Comparison of ENCODE assay signal across 8 cellular contexts in genomic region chr1:86380257-86380861, GRCh38. TPM values are rescaled to one million over a fixed set of nuclear protein-coding genes. Genes with fewer than 3 reads are reported as not detected.
A peak's percentile ranks its signal among the peaks of the same experiment; 100 is the strongest.
DNase-seq lines count a peak whose midpoint lies in the region; ATAC-seq and TF ChIP-seq lines count a peak whose summit lies in the region.

No MANE protein-coding gene starts in this region.

- peaks cover 0 to 23% (median 0%) of the 10 kb centered on the region in 9 donors for H3K4me1 ChIP-seq in heart right ventricle

- H3K27me3 Mint-ChIP-seq in activated CD8-positive, alpha-beta T cell treated with anti-CD3 and anti-CD28 coated beads, Interleukin-2, amount 10 ng/mL, durations not matched to agents 7 days and 5 days (ENCODE audit: low read depth) = no peaks in the 10 kb centered on the region

- POLR2A ChIA-PET in activated CD8-positive, alpha-beta T cell treated with anti-CD3 and anti-CD28 coated beads, Interleukin-2, amount 10 ng/mL, durations not matched to agents 7 days and 5 days (lab: Charles Lee) = no interaction called here

- peaks cover 17% of the 10 kb centered on the region for H3K9me3 Mint-ChIP-seq in activated CD8-positive, alpha-beta T cell treated with anti-CD3 and anti-CD28 coated beads, Interleukin-2, amount 10 ng/mL, durations not matched to agents 7 days and 5 days (ENCODE audit: insufficient read depth)

- no peaks in the 10 kb centered on the region for H3K27me3 ChIP-seq in heart right ventricle

- intact Hi-C loops in heart right ventricle (cut with DNase I) = loop anchor here in 8 of 10 donors (2.0 to 10.0 kb wide), 9 partner anchors 122 to 954 kb away; partner anchors contain the start of gene SH3GLB1 (in 4 of the 8)

- peak; percentile 27 for DNase-seq in CMK (ENCODE audit: low read depth)
- peak; percentile 61 for DNase-seq in NCI-H2227 (lab: John Stamatoyannopoulos, UW; ENCODE audit: unreplicated experiment)
- DNase-seq in activated CD8-positive, alpha-beta T cell treated with anti-CD3 and anti-CD28 coated beads, Interleukin-2, amount 10 ng/mL, durations not matched to agents 7 days and 5 days = peak; percentile 40
- no peak for DNase-seq in heart right ventricle
- DNase-seq in retinal pigment epithelial cell (ENCODE audit: low read depth) = peak; percentile 43
- DNase-seq in OCI-M2 (lab: John Stamatoyannopoulos, UW; ENCODE audit: unreplicated experiment) = no peak

- peaks cover 14% of the 10 kb centered on the region for H3K4me1 Mint-ChIP-seq in activated CD8-positive, alpha-beta T cell treated with anti-CD3 and anti-CD28 coated beads, Interleukin-2, amount 10 ng/mL, durations not matched to agents 7 days and 5 days (ENCODE audit: low read depth)

- H3K27ac Mint-ChIP-seq in activated CD8-positive, alpha-beta T cell treated with anti-CD3 and anti-CD28 coated beads, Interleukin-2, amount 10 ng/mL, durations not matched to agents 7 days and 5 days = no peak overlapping the region

- peak overlapping the region in 1 of 10 donors; percentile 31 for H3K27ac ChIP-seq in heart right ventricle

- peaks cover 0 to 26% (median 0%) of the 10 kb centered on the region in 9 donors for H3K36me3 ChIP-seq in heart right ventricle

- TF ChIP-seq CTCF in heart right ventricle (IDR thresholded peaks at IDR 0.05) (peak; percentile 39 to 94 (median 82)), retinal pigment epithelial cell (conservative IDR thresholded peaks at IDR 0.05; ENCODE audit: low read depth, low read length) (peak; percentile 71)

- 6% methylated on average over 4 of the region's 4 CpGs for WGBS in heart right ventricle, 2 donors

- H3K4me3 Mint-ChIP-seq in activated CD8-positive, alpha-beta T cell treated with anti-CD3 and anti-CD28 coated beads, Interleukin-2, amount 10 ng/mL, durations not matched to agents 7 days and 5 days = no peak overlapping the region

- H3K4me3 ChIP-seq in heart right ventricle (peak overlapping the region in 4 of 10 donors; percentile 10 to 43 (median 22)), retinal pigment epithelial cell (ENCODE audit: low read length) (no peak overlapping the region)

- CTCF ChIA-PET in activated CD8-positive, alpha-beta T cell treated with anti-CD3 and anti-CD28 coated beads, Interleukin-2, amount 10 ng/mL, durations not matched to agents 7 days and 5 days (lab: Charles Lee) = interaction anchor here (0.7 to 2.1 kb wide), 16 partner anchors 9 to 326 kb away, joined by 3 to 38 read pairs (median 5); partner anchors contain the start of genes CLCA2, ODF2L and SH3GLB1

- peak; percentile 61 for ATAC-seq in GM19324 (IDR thresholded peaks at IDR 0.05; ENCODE audit: low FRiP score, unreplicated experiment)
- peak; percentile 76 for ATAC-seq in HG03354 (IDR thresholded peaks at IDR 0.05; ENCODE audit: poor library complexity, severe bottlenecking, unreplicated experiment)
- peak; percentile 57 for ATAC-seq in activated CD8-positive, alpha-beta T cell treated with anti-CD3 and anti-CD28 coated beads, Interleukin-2, amount 10 ng/mL, durations not matched to agents 7 days and 5 days
- ATAC-seq in heart right ventricle = peak in 5 of 8 donors; percentile 58 to 77 (median 65)

- peaks cover 33% of the 10 kb centered on the region for H3K36me3 Mint-ChIP-seq in activated CD8-positive, alpha-beta T cell treated with anti-CD3 and anti-CD28 coated beads, Interleukin-2, amount 10 ng/mL, durations not matched to agents 7 days and 5 days (ENCODE audit: low read depth)

- H3K9me3 ChIP-seq in heart right ventricle = peaks cover 0 to 8% (median 0%) of the 10 kb centered on the region in 11 donors

RNA-seq across cellular contexts. Expression of gene ODF2L, which starts 15.8 kb away (rescaled TPM):
- 10 to 100 TPM; 32.7 to 38.9 TPM for total RNA-seq in activated CD8-positive, alpha-beta T cell treated with anti-CD3 and anti-CD28 coated beads, Interleukin-2, amount 10 ng/mL, durations not matched to agents 7 days and 5 days
- 10 to 100 TPM in 2 of 10 donors, 1 to 10 TPM in 8; 6.2 to 15.2 (median 8.4) TPM for total RNA-seq in heart right ventricle
- 10 to 100 TPM in 1 of 2 donors, 1 to 10 TPM in 1; 6.8 to 55.2 TPM for polyA plus RNA-seq in heart right ventricle

RNA-seq across cellular contexts. Expression of gene CLCA2, which starts 43.6 kb away (rescaled TPM):
- not detected for total RNA-seq in activated CD8-positive, alpha-beta T cell treated with anti-CD3 and anti-CD28 coated beads, Interleukin-2, amount 10 ng/mL, durations not matched to agents 7 days and 5 days
- total RNA-seq in heart right ventricle = under 1 TPM in 1 of 10 donors, not detected in 9; 0.07 TPM
- polyA plus RNA-seq in heart right ventricle = under 1 TPM in 1 of 2 donors, not detected in 1; 0.03 TPM

Comparison
In these comparisons a context has a peak if more than half of its experiments do, and no peak if none do; other contexts are left out.
1. DNase-seq: peak in CMK (single experiment), NCI-H2227 (single experiment), activated CD8-positive, alpha-beta T cell treated with anti-CD3 and anti-CD28 coated beads, Interleukin-2, amount 10 ng/mL, durations not matched to agents 7 days and 5 days (single experiment) and retinal pigment epithelial cell (single experiment); none in heart right ventricle (0 of 2) and OCI-M2 (single experiment).
2. Peak in every context shown above with its lines, with median percentiles within 50 percentile points of each other: ATAC-seq.